24 cellular contexts compared by ENCODE assay signal in the genomic region with DNA sequence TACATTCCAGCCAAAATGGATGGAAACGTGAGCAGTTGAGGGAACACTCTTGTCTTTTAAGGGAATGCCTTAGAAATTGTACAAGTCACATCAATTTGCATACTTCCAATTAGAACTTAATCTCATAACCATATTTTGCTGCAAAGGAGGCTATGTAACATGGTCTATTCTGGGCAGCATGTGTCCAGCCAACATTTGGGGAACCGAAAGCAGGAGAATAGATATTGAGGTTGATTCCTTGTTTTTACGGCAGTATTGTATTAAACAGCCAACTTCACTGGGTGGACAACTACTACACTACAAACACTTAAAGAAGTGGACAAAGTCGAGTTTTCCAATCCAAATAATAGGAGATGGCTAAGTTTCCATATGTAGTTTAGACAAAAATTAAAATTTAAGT.
"Had no signal": no experiment of that assay in that cellular context is flagged by ENCODE, and none has a peak within 500 bp of the region (broad histone marks: within the 10 kb centered on the region; RNA-seq: fewer than 3 reads in every experiment).

No MANE protein-coding gene starts in this region.

- DNase-seq: effector CD4-positive, alpha-beta T cell; endodermal cell; erythroblast; foreskin melanocyte; head of caudate nucleus; kidney; left colon; left ventricle myocardium superior; mesenchymal stem cell; midbrain; naive B cell; occipital lobe; pancreas; right cardiac atrium; small intestine; stimulated activated CD4-positive, alpha-beta T cell treated with anti-CD3 and anti-CD28 coated beads, Interleukin-12 subunit alpha, Interleukin-12 subunit beta, amount 100 ng/mL, for 4 hours; stimulated activated naive CD4-positive, alpha-beta T cell; stomach had no signal

- H3K27ac Mint-ChIP-seq: endodermal cell, naive B cell, nephron, progenitor cell of endocrine pancreas, type B pancreatic cell had no signal

- H3K27ac ChIP-seq: hepatocyte, pancreas, stomach, vagina had no signal

- H3K36me3 Mint-ChIP-seq: naive B cell, type B pancreatic cell had no signal

- H3K4me3 ChIP-seq: hepatocyte, lung, pancreas, stomach, vagina had no signal

- H3K36me3 ChIP-seq: pancreas, stomach, vagina had no signal

- H3K4me1 Mint-ChIP-seq: naive B cell had no signal

- H3K9me3 ChIP-seq: pancreas, stomach, vagina had no signal

- H3K27me3 ChIP-seq: hepatocyte, pancreas, vagina had no signal

- H3K9me3 Mint-ChIP-seq: endodermal cell, naive B cell, nephron had no signal

- H3K4me1 ChIP-seq: pancreas, stomach, vagina had no signal

- H3K4me3 Mint-ChIP-seq: endodermal cell, naive B cell, nephron, type B pancreatic cell had no signal
